ENCODE assay signal across 26 cellular contexts in the genomic region with DNA sequence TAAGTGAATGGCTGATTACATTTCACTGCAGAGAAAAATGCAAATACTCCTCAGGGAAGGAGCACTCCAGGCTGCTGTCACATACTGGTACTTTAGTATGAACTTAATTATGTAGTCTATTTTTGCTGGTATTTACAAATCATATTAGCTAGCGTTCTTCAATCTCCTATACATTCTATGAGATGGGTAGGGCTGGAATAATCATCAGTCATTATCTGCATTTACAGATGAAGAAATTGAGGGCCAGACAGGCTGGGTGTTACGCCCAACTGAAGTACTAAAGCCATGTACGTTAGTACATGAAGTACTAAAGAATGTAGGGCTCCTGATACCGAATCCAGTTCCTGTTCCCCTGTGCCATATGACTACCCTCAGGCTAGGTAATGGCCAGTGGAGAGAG. TPM values are rescaled to one million over a fixed set of nuclear protein-coding genes. Genes with fewer than 3 reads are reported as not detected.
"Had no signal": no experiment of that assay in that cellular context is flagged by ENCODE, and none has a peak within 500 bp of the region (broad histone marks: within the 10 kb centered on the region; RNA-seq: fewer than 3 reads in every experiment).

No MANE protein-coding gene starts in this region.

- H3K36me3 Mint-ChIP-seq: mesothelial cell of epicardium had no signal

- ATAC-seq: gastrocnemius medialis, heart right ventricle, left cardiac atrium, left lung, left ventricle myocardium superior, lower lobe of right lung, mucosa of descending colon had no signal

- H3K9me3 ChIP-seq: esophagus squamous epithelium, gastrocnemius medialis, lower lobe of right lung, mucosa of descending colon had no signal

- H3K36me3 ChIP-seq: esophagus squamous epithelium, gastrocnemius medialis, heart right ventricle, left lung, lower lobe of right lung had no signal

- H3K4me1 ChIP-seq: esophagus squamous epithelium, gastrocnemius medialis, heart right ventricle, left lung, lower lobe of right lung had no signal

- H3K4me1 Mint-ChIP-seq: naive B cell had no signal

- H3K4me3 Mint-ChIP-seq: mesothelial cell of epicardium, naive B cell had no signal

- DNase-seq: dermis blood vessel endothelial cell; dorsolateral prefrontal cortex; effector CD4-positive, alpha-beta T cell; effector memory CD4-positive, alpha-beta T cell; esophagus squamous epithelium; foreskin fibroblast; foreskin melanocyte; gastrocnemius medialis; glutamatergic neuron; head of caudate nucleus; heart right ventricle; hippocampal formation; left cardiac atrium; left lung; left ventricle myocardium superior; lower lobe of right lung; mesenchymal stem cell; mucosa of descending colon; naive B cell had no signal

- H3K27ac ChIP-seq: coronary artery, dorsolateral prefrontal cortex, esophagus squamous epithelium, gastrocnemius medialis, heart right ventricle, left lung, lower lobe of right lung had no signal

- H3K27ac Mint-ChIP-seq: mesothelial cell of epicardium, naive B cell had no signal

- H3K27me3 ChIP-seq: gastrocnemius medialis, left lung had no signal

- H3K4me3 ChIP-seq: coronary artery, dorsolateral prefrontal cortex, esophagus squamous epithelium, gastrocnemius medialis, heart right ventricle, left lung, lower lobe of right lung, mucosa of descending colon had no signal

RNA-seq across cellular contexts. Expression of a gene that starts 37.6 kb away (rescaled TPM):
- total RNA-seq: dermis blood vessel endothelial cell, endothelial cell of umbilical vein, gastrocnemius medialis, glomerular endothelial cell, left ventricle myocardium superior, lower lobe of right lung, lung microvascular endothelial cell, mesenteric fat pad, mesothelial cell of epicardium, myocyte had no signal
